ENCODE assay signal across 8 cellular contexts in genomic region chr3:49724586-49724985, GRCh38. TPM values are rescaled to one million over a fixed set of nuclear protein-coding genes. Genes with fewer than 3 reads are reported as not detected.
A peak's percentile ranks its signal among the peaks of the same experiment; 100 is the strongest.
DNase-seq lines count a peak whose midpoint lies in the region; ATAC-seq lines count a peak whose summit lies in the region.

No MANE protein-coding gene starts in this region.

- ATAC-seq in stimulated activated naive B cell treated with anti-CD40 and anti-IgM and Interleukin-4, amounts not matched to agents 10 μg/mL and 1 μg/mL and 100 μg/mL, for 72 hours (replicated peaks): peak; percentile 28 to 33
- no peak for ATAC-seq in GM21367 (IDR thresholded peaks at IDR 0.05; ENCODE audit: unreplicated experiment)

- H3K27ac Mint-ChIP-seq in activated naive CD4-positive, alpha-beta T cell treated with anti-CD3 and anti-CD28 coated beads for 36 hours: peak overlapping the region; percentile 95
- H3K27ac Mint-ChIP-seq in activated naive CD4-positive, alpha-beta T cell treated with anti-CD3 and anti-CD28 coated beads, Interleukin-2, amount 50 U/mL, for 24 hours: peak overlapping the region; percentile 89
- H3K27ac Mint-ChIP-seq in stimulated activated naive B cell treated with anti-CD40 and anti-IgM and Interleukin-4, amounts not matched to agents 10 μg/mL and 1 μg/mL and 100 μg/mL, for 72 hours: peak overlapping the region; percentile 100

- peaks cover 13% of the 10 kb centered on the region for H3K36me3 Mint-ChIP-seq in activated naive CD4-positive, alpha-beta T cell treated with anti-CD3 and anti-CD28 coated beads for 36 hours (ENCODE audit: low read depth)
- H3K36me3 Mint-ChIP-seq in activated naive CD4-positive, alpha-beta T cell treated with anti-CD3 and anti-CD28 coated beads, Interleukin-2, amount 50 U/mL, for 24 hours: peaks cover 2% of the 10 kb centered on the region
- peaks cover 32 to 52% of the 10 kb centered on the region in 2 donors for H3K36me3 Mint-ChIP-seq in stimulated activated naive B cell treated with anti-CD40 and anti-IgM and Interleukin-4, amounts not matched to agents 10 μg/mL and 1 μg/mL and 100 μg/mL, for 72 hours

- DNase-seq in activated naive CD4-positive, alpha-beta T cell treated with anti-CD3 and anti-CD28 coated beads for 36 hours: peak; percentile 66
- DNase-seq in activated naive CD4-positive, alpha-beta T cell (lab: John Stamatoyannopoulos, UW): no peak
- DNase-seq in stimulated activated naive B cell treated with anti-CD40 and anti-IgM and Interleukin-4, amounts not matched to agents 10 μg/mL and 1 μg/mL and 100 μg/mL, for 72 hours: peak; percentile 46
- DNase-seq in NCI-H2029 treated with DMSO at 0.1 percent for 48 hours (lab: John Stamatoyannopoulos, UW) (no peak), NCI-H1092 treated with DMSO at 0.1 percent for 48 hours (lab: John Stamatoyannopoulos, UW) (no peak)

- peaks cover 42% of the 10 kb centered on the region for H3K36me3 ChIP-seq in iPS-15b (ENCODE audit: control insufficient read depth, insufficient read depth, low read length)

- intact Hi-C loops in activated naive CD4-positive, alpha-beta T cell treated with anti-CD3 and anti-CD28 coated beads for 36 hours (cut with micrococcal nuclease): loop anchor here (1.0 to 10.0 kb wide), 6 partner anchors 37 to 700 kb away; partner anchors contain the start of genes APEH, IMPDH2, IP6K1 and MST1

- peaks cover 28% of the 10 kb centered on the region for H3K4me1 Mint-ChIP-seq in activated naive CD4-positive, alpha-beta T cell treated with anti-CD3 and anti-CD28 coated beads for 36 hours (ENCODE audit: low read depth)
- peaks cover 17% of the 10 kb centered on the region for H3K4me1 Mint-ChIP-seq in activated naive CD4-positive, alpha-beta T cell treated with anti-CD3 and anti-CD28 coated beads, Interleukin-2, amount 50 U/mL, for 24 hours
- peaks cover 37 to 66% of the 10 kb centered on the region in 2 donors for H3K4me1 Mint-ChIP-seq in stimulated activated naive B cell treated with anti-CD40 and anti-IgM and Interleukin-4, amounts not matched to agents 10 μg/mL and 1 μg/mL and 100 μg/mL, for 72 hours

- peaks cover 2% of the 10 kb centered on the region for H3K4me1 ChIP-seq in iPS-15b (ENCODE audit: control insufficient read depth, insufficient read depth, low read length)

- CTCF ChIA-PET in activated naive CD4-positive, alpha-beta T cell treated with anti-CD3 and anti-CD28 coated beads for 36 hours (lab: Charles Lee): no interaction called here

- peak overlapping the region; percentile 66 for H3K4me3 ChIP-seq in iPS-15b (ENCODE audit: low read depth, low read length)

- H3K27me3 Mint-ChIP-seq in activated naive CD4-positive, alpha-beta T cell treated with anti-CD3 and anti-CD28 coated beads for 36 hours (ENCODE audit: low read depth): no peaks in the 10 kb centered on the region
- H3K27me3 Mint-ChIP-seq in activated naive CD4-positive, alpha-beta T cell treated with anti-CD3 and anti-CD28 coated beads, Interleukin-2, amount 50 U/mL, for 24 hours: no peaks in the 10 kb centered on the region
- H3K27me3 Mint-ChIP-seq in stimulated activated naive B cell treated with anti-CD40 and anti-IgM and Interleukin-4, amounts not matched to agents 10 μg/mL and 1 μg/mL and 100 μg/mL, for 72 hours: no peaks in the 10 kb centered on the region

- H3K4me3 Mint-ChIP-seq in activated naive CD4-positive, alpha-beta T cell treated with anti-CD3 and anti-CD28 coated beads for 36 hours: peak overlapping the region; percentile 96
- peak overlapping the region; percentile 92 for H3K4me3 Mint-ChIP-seq in activated naive CD4-positive, alpha-beta T cell treated with anti-CD3 and anti-CD28 coated beads, Interleukin-2, amount 50 U/mL, for 24 hours
- peak overlapping the region; percentile 88 to 95 for H3K4me3 Mint-ChIP-seq in stimulated activated naive B cell treated with anti-CD40 and anti-IgM and Interleukin-4, amounts not matched to agents 10 μg/mL and 1 μg/mL and 100 μg/mL, for 72 hours

- H3K27me3 ChIP-seq in iPS-15b (ENCODE audit: control insufficient read depth, insufficient read depth, low read length): no peaks in the 10 kb centered on the region

- no peaks in the 10 kb centered on the region for H3K9me3 Mint-ChIP-seq in activated naive CD4-positive, alpha-beta T cell treated with anti-CD3 and anti-CD28 coated beads for 36 hours
- no peaks in the 10 kb centered on the region for H3K9me3 Mint-ChIP-seq in activated naive CD4-positive, alpha-beta T cell treated with anti-CD3 and anti-CD28 coated beads, Interleukin-2, amount 50 U/mL, for 24 hours
- H3K9me3 Mint-ChIP-seq in stimulated activated naive B cell treated with anti-CD40 and anti-IgM and Interleukin-4, amounts not matched to agents 10 μg/mL and 1 μg/mL and 100 μg/mL, for 72 hours: no peaks in the 10 kb centered on the region

- no peaks in the 10 kb centered on the region for H3K9me3 ChIP-seq in iPS-15b (ENCODE audit: control insufficient read depth, insufficient read depth, low read length)

- H3K9ac ChIP-seq in iPS-15b (ENCODE audit: low read depth, low read length): peak overlapping the region; percentile 71

RNA-seq across cellular contexts. Expression of gene GMPPB, which starts 0.8 kb away (rescaled TPM):
- 10 to 100 TPM; 25.6 to 27.4 TPM for total RNA-seq in activated naive CD4-positive, alpha-beta T cell treated with anti-CD3 and anti-CD28 coated beads for 36 hours

RNA-seq across cellular contexts. Expression of gene AMIGO3, which starts 5.1 kb away (rescaled TPM):
- not detected for total RNA-seq in activated naive CD4-positive, alpha-beta T cell treated with anti-CD3 and anti-CD28 coated beads for 36 hours

RNA-seq across cellular contexts. Expression of gene RNF123, which starts 35.2 kb away (rescaled TPM):
- 10 to 100 TPM; 20.3 to 21.5 TPM for total RNA-seq in activated naive CD4-positive, alpha-beta T cell treated with anti-CD3 and anti-CD28 coated beads for 36 hours

RNA-seq across cellular contexts. Expression of gene MST1, which starts 35.3 kb away (rescaled TPM):
- 10 to 100 TPM; 10.7 to 13.1 TPM for total RNA-seq in activated naive CD4-positive, alpha-beta T cell treated with anti-CD3 and anti-CD28 coated beads for 36 hours

RNA-seq across cellular contexts. Expression of gene APEH, which starts 50.4 kb away (rescaled TPM):
- 100 to 1,000 TPM; 120 to 122 TPM for total RNA-seq in activated naive CD4-positive, alpha-beta T cell treated with anti-CD3 and anti-CD28 coated beads for 36 hours

Comparison
In these comparisons a context has a peak if more than half of its experiments do, and no peak if none do; other contexts are left out.
1. DNase-seq: peak in activated naive CD4-positive, alpha-beta T cell treated with anti-CD3 and anti-CD28 coated beads for 36 hours (single experiment) and stimulated activated naive B cell treated with anti-CD40 and anti-IgM and Interleukin-4, amounts not matched to agents 10 μg/mL and 1 μg/mL and 100 μg/mL, for 72 hours (single experiment); none in activated naive CD4-positive, alpha-beta T cell (0 of 4), NCI-H2029 treated with DMSO at 0.1 percent for 48 hours (single experiment) and NCI-H1092 treated with DMSO at 0.1 percent for 48 hours (single experiment).
2. Peak in every context shown above with its lines, with median percentiles within 50 percentile points of each other: H3K27ac Mint-ChIP-seq and H3K4me3 Mint-ChIP-seq.